Comparison of ENCODE assay signal across 1 cellular context in genomic region chr6:43076093-43076927, GRCh38.
TF ChIP-seq lines count a peak whose summit lies in the region.

Gene PTK7, plus strand, starts transcription at chr6:43076314. Its CDS starts 175 bp downstream, at chr6:43076489.

TF ChIP-seq in HepG2, 621 proteins besides CTCF, POLR2A, EP300 and RAD21 (continued from another document and continues in another):
- TF ChIP-seq, protein P1, sequence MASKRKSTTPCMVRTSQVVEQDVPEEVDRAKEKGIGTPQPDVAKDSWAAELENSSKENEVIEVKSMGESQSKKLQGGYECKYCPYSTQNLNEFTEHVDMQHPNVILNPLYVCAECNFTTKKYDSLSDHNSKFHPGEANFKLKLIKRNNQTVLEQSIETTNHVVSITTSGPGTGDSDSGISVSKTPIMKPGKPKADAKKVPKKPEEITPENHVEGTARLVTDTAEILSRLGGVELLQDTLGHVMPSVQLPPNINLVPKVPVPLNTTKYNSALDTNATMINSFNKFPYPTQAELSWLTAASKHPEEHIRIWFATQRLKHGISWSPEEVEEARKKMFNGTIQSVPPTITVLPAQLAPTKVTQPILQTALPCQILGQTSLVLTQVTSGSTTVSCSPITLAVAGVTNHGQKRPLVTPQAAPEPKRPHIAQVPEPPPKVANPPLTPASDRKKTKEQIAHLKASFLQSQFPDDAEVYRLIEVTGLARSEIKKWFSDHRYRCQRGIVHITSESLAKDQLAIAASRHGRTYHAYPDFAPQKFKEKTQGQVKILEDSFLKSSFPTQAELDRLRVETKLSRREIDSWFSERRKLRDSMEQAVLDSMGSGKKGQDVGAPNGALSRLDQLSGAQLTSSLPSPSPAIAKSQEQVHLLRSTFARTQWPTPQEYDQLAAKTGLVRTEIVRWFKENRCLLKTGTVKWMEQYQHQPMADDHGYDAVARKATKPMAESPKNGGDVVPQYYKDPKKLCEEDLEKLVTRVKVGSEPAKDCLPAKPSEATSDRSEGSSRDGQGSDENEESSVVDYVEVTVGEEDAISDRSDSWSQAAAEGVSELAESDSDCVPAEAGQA (IDR thresholded peaks at IDR 0.05; ENCODE audit: low read depth) = no peak
- TF ChIP-seq, protein P1 (CRISPR knock-in tag; IDR thresholded peaks at IDR 0.05; ENCODE audit: borderline replicate concordance) = no peak
- no peak for TF ChIP-seq SUZ12 (IDR thresholded peaks at IDR 0.05; ENCODE audit: low read depth, low read length)
- no peak for TF ChIP-seq MXI1 (IDR thresholded peaks at IDR 0.05; ENCODE audit: borderline replicate concordance, low read depth, low read length)
- TF ChIP-seq ZNF318 (CRISPR knock-in tag; IDR thresholded peaks at IDR 0.05) = no peak
- no peak for TF ChIP-seq ZFAT (CRISPR knock-in tag; conservative IDR thresholded peaks at IDR 0.05)
- no peak for TF ChIP-seq CREBL2 (CRISPR knock-in tag; IDR thresholded peaks at IDR 0.05; ENCODE audit: borderline replicate concordance)
- TF ChIP-seq ZNF138 (CRISPR knock-in tag; IDR thresholded peaks at IDR 0.05; ENCODE audit: low read depth) = 0 out of 2 replicates have a peak, but pooled peaks have one; percentile 49
- no peak for TF ChIP-seq ZNF432 (CRISPR knock-in tag; IDR thresholded peaks at IDR 0.05; ENCODE audit: borderline replicate concordance)
- TF ChIP-seq ZNF367 (CRISPR knock-in tag; IDR thresholded peaks at IDR 0.05; ENCODE audit: borderline replicate concordance) = no peak
- TF ChIP-seq, protein P2, sequence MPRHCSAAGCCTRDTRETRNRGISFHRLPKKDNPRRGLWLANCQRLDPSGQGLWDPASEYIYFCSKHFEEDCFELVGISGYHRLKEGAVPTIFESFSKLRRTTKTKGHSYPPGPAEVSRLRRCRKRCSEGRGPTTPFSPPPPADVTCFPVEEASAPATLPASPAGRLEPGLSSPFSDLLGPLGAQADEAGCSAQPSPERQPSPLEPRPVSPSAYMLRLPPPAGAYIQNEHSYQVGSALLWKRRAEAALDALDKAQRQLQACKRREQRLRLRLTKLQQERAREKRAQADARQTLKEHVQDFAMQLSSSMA (CRISPR knock-in tag; IDR thresholded peaks at IDR 0.05) = peak; percentile 76; the same call in 1 of the 2 replicates
- no peak for TF ChIP-seq ZUFSP (CRISPR knock-in tag; IDR thresholded peaks at IDR 0.05; ENCODE audit: borderline replicate concordance)
- TF ChIP-seq, protein P3, sequence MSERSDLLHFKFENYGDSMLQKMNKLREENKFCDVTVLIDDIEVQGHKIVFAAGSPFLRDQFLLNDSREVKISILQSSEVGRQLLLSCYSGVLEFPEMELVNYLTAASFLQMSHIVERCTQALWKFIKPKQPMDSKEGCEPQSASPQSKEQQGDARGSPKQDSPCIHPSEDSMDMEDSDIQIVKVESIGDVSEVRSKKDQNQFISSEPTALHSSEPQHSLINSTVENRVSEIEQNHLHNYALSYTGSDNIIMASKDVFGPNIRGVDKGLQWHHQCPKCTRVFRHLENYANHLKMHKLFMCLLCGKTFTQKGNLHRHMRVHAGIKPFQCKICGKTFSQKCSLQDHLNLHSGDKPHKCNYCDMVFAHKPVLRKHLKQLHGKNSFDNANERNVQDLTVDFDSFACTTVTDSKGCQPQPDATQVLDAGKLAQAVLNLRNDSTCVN (CRISPR knock-in tag; IDR thresholded peaks at IDR 0.05; ENCODE audit: borderline replicate concordance) = no peak
- TF ChIP-seq ZBTB34 (CRISPR knock-in tag; IDR thresholded peaks at IDR 0.05) = peak; percentile 45; the same call in 1 of the 2 replicates
- TF ChIP-seq ZNF44 (CRISPR knock-in tag; IDR thresholded peaks at IDR 0.05) = peak; percentile 84; the same call in 1 of the 2 replicates
- no peak for TF ChIP-seq HCFC1 (IDR thresholded peaks at IDR 0.05; ENCODE audit: low read depth, low read length)
- peak; percentile 49; the same call in 1 of the 2 replicates for TF ChIP-seq MTA1 (CRISPR knock-in tag; IDR thresholded peaks at IDR 0.05; ENCODE audit: borderline replicate concordance)
- TF ChIP-seq, protein P4, sequence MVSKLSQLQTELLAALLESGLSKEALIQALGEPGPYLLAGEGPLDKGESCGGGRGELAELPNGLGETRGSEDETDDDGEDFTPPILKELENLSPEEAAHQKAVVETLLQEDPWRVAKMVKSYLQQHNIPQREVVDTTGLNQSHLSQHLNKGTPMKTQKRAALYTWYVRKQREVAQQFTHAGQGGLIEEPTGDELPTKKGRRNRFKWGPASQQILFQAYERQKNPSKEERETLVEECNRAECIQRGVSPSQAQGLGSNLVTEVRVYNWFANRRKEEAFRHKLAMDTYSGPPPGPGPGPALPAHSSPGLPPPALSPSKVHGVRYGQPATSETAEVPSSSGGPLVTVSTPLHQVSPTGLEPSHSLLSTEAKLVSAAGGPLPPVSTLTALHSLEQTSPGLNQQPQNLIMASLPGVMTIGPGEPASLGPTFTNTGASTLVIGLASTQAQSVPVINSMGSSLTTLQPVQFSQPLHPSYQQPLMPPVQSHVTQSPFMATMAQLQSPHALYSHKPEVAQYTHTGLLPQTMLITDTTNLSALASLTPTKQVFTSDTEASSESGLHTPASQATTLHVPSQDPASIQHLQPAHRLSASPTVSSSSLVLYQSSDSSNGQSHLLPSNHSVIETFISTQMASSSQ (IDR thresholded peaks at IDR 0.05; ENCODE audit: low read depth) = no peak
- TF ChIP-seq, protein P4 (CRISPR knock-in tag; IDR thresholded peaks at IDR 0.05; ENCODE audit: borderline replicate concordance) = 0 out of 2 replicates have a peak, but pooled peaks have one; percentile 15
- TF ChIP-seq ZNF577 (CRISPR knock-in tag; IDR thresholded peaks at IDR 0.05; ENCODE audit: borderline replicate concordance, low read depth) = no peak
- TF ChIP-seq, protein P5, sequence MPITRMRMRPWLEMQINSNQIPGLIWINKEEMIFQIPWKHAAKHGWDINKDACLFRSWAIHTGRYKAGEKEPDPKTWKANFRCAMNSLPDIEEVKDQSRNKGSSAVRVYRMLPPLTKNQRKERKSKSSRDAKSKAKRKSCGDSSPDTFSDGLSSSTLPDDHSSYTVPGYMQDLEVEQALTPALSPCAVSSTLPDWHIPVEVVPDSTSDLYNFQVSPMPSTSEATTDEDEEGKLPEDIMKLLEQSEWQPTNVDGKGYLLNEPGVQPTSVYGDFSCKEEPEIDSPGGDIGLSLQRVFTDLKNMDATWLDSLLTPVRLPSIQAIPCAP (CRISPR knock-in tag; IDR thresholded peaks at IDR 0.05; ENCODE audit: low read depth) = 0 out of 2 replicates have a peak, but pooled peaks have one; percentile 55
- no peak for TF ChIP-seq TARDBP (CRISPR knock-in tag; IDR thresholded peaks at IDR 0.05)
- no peak for TF ChIP-seq KDM3A (CRISPR knock-in tag; IDR thresholded peaks at IDR 0.05; ENCODE audit: low read depth)
- peak; percentile 35; the same call in 1 of the 2 replicates for TF ChIP-seq SRY (CRISPR knock-in tag; IDR thresholded peaks at IDR 0.05)
- no peak for TF ChIP-seq SNRNP70 (IDR thresholded peaks at IDR 0.05; ENCODE audit: low read depth, low read length)
- TF ChIP-seq ZMAT3 (CRISPR knock-in tag; conservative IDR thresholded peaks at IDR 0.05) = no peak
- TF ChIP-seq KDM1A (CRISPR knock-in tag; IDR thresholded peaks at IDR 0.05) = no peak
- no peak for TF ChIP-seq ZMYM2 (CRISPR knock-in tag; IDR thresholded peaks at IDR 0.05)
- no peak for TF ChIP-seq HMG20A (CRISPR knock-in tag; IDR thresholded peaks at IDR 0.05; ENCODE audit: borderline replicate concordance)
